In the genomic region with DNA sequence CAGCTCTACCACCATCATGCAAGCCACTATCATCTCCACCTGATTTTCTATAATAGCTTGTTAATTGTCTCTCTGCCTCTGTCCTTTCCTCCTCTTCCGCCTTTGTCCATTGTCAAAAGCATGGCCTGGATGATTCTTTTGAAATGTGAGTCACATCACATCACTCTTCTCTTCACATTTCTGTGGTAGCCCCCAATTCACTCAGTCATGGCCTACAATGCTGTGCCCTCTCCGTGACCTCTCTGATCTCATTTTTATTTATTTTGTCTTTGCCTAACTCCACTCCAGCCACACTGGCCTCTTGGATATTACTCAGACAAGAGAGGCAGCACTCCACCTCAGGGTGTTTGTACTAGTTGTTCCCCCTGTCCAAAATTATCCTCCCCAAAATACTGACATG, we compare ENCODE assay signal across 20 cellular contexts. TPM values are rescaled to one million over a fixed set of nuclear protein-coding genes. Genes with fewer than 3 reads are reported as not detected.
DNase-seq lines count a peak whose midpoint lies in the region; ATAC-seq, FAIRE-seq and TF ChIP-seq lines count a peak whose summit lies in the region.
"Had no signal": no experiment of that assay in that cellular context is flagged by ENCODE, and none has a peak within 500 bp of the region (broad histone marks: within the 10 kb centered on the region; RNA-seq: fewer than 3 reads in every experiment).

No MANE protein-coding gene starts in this region.

- POLR2A ChIA-PET in HepG2 (lab: Yijun Ruan, JAX), result interaction anchor here (0.9 kb wide), 1 partner anchor 15 kb away, joined by 3 read pairs; no protein-coding TSS in a partner anchor

- TF ChIP-seq EP300 in HepG2 (IDR thresholded peaks at IDR 0.05; ENCODE audit: low read depth in 2 of 2, low read length in 2 of 2) (no peak), HepG2 (CRISPR knock-in tag; IDR thresholded peaks at IDR 0.05; ENCODE audit: borderline replicate concordance) (no peak)

- CTCF ChIA-PET in HepG2 (lab: Yijun Ruan, JAX; ENCODE audit: low intra/inter-chr PET ratio, low total read pairs), result no interaction called here

- H2BK120ac ChIP-seq in mesenchymal stem cell (ENCODE audit: low read depth, low read length), result no peak overlapping the region

- H3K27me3 Mint-ChIP-seq in activated T-cell treated with anti-CD3 and anti-CD28 coated beads, Interleukin-2, amount 50 U/mL, for 72 hours (ENCODE audit: low read depth), result peaks cover 26% of the 10 kb centered on the region

- no peak overlapping the region for H3K4me2 ChIP-seq in HepG2 (ENCODE audit: low read depth, low read length)
- no peak overlapping the region for H3K4me2 ChIP-seq in mesenchymal stem cell (ENCODE audit: low read length, poor library complexity, severe bottlenecking)

- H3K23ac ChIP-seq in mesenchymal stem cell (ENCODE audit: low read length in 2 of 2), result no peak overlapping the region

- H3K79me1 ChIP-seq in mesenchymal stem cell (replicated peaks; ENCODE audit: low read length, poor library complexity, severe bottlenecking), result no peaks in the 10 kb centered on the region

- no peak overlapping the region for H4K91ac ChIP-seq in mesenchymal stem cell (ENCODE audit: low read length)

- DNase-seq in Caki2 (ENCODE audit: low read depth) (peak; percentile 12), RCC 7860 (ENCODE audit: low spot score) (peak; percentile 65), astrocyte of the spinal cord (ENCODE audit: low read depth, low spot score) (peak; percentile 3), HepG2 (ENCODE audit: low spot score) (no peak), mesenchymal stem cell (no peak), NCI-H510A treated with DMSO at 0.1 percent for 48 hours (lab: John Stamatoyannopoulos, UW) (no peak), heart right ventricle (no peak)
- DNase-seq in activated T-cell treated with anti-CD3 and anti-CD28 coated beads, Interleukin-2, amount 50 U/mL, for 72 hours, result no peak
- DNase-seq: C1 segment of cervical spinal cord, DMS53, GDM1, GOT3, HFFc6, KG1, NCI-H1105 treated with DMSO at 0.1 percent for 48 hours, NCI-H187 treated with DMSO at 0.1 percent for 48 hours, NCI-H2171, NCI-H510A, SIG-M5 had no signal

- no peak for ATAC-seq in HepG2
- ATAC-seq in activated T-cell treated with anti-CD3 and anti-CD28 coated beads, Interleukin-2, amount 50 U/mL, for 72 hours (replicated peaks in 1 of 2), result no peak
- no peak for ATAC-seq in heart right ventricle

- intact Hi-C loops in HepG2 (cut with micrococcal nuclease; ENCODE audit: unreplicated experiment), result no loop called here
- intact Hi-C loops in heart right ventricle (cut with DNase I), result no loop called here

- H3K4me3 Mint-ChIP-seq in activated T-cell treated with anti-CD3 and anti-CD28 coated beads, Interleukin-2, amount 50 U/mL, for 72 hours, result no peak overlapping the region
- H3K4me3 Mint-ChIP-seq: HFFc6 had no signal

- no peak overlapping the region for H3K9ac ChIP-seq in HepG2 (ENCODE audit: insufficient read depth, low read depth, low read length)
- H3K9ac ChIP-seq in mesenchymal stem cell (ENCODE audit: low read length), result no peak overlapping the region

- no peaks in the 10 kb centered on the region for H3K36me3 ChIP-seq in HepG2 (replicated peaks in 1 of 2; ENCODE audit: control insufficient read depth in 1 of 2, insufficient read depth in 2 of 2, low read length in 2 of 2)
- H3K36me3 ChIP-seq in mesenchymal stem cell (ENCODE audit: control insufficient read depth in 1 of 2, insufficient read depth in 2 of 2, low read depth in 1 of 2, low read length in 2 of 2), result no peaks in the 10 kb centered on the region
- no peaks in the 10 kb centered on the region for H3K36me3 ChIP-seq in heart right ventricle

- TF ChIP-seq CTCF in astrocyte of the spinal cord (IDR thresholded peaks at IDR 0.05; ENCODE audit: low read depth, low read length) (no peak), HepG2 (CRISPR knock-in tag; IDR thresholded peaks at IDR 0.05) (no peak), heart right ventricle (IDR thresholded peaks at IDR 0.05) (no peak)

- no peak for TF ChIP-seq RAD21 in HepG2 (CRISPR knock-in tag; IDR thresholded peaks at IDR 0.05)

- H3K9me3 Mint-ChIP-seq in activated T-cell treated with anti-CD3 and anti-CD28 coated beads, Interleukin-2, amount 50 U/mL, for 72 hours, result no peaks in the 10 kb centered on the region
- H3K9me3 Mint-ChIP-seq: HFFc6 had no signal

- H4K8ac ChIP-seq in mesenchymal stem cell (ENCODE audit: low read length), result no peak overlapping the region

- H3K4me1 Mint-ChIP-seq in activated T-cell treated with anti-CD3 and anti-CD28 coated beads, Interleukin-2, amount 50 U/mL, for 72 hours (ENCODE audit: low read depth), result no peaks in the 10 kb centered on the region

- no peak overlapping the region for H2AK5ac ChIP-seq in mesenchymal stem cell (ENCODE audit: low read length, severe bottlenecking)

- BruUV-seq in HepG2 (replicated peaks; lab: Mats Ljungman, UMichigan), result no TSS peak

- no peak overlapping the region for H3K18ac ChIP-seq in mesenchymal stem cell (ENCODE audit: low read depth in 1 of 2, low read length in 2 of 2)

- FAIRE-seq in RCC 7860 (lab: Jason Lieb, UNC) (peak; percentile 69), HepG2 (lab: Jason Lieb, UNC) (no peak)

- no peak overlapping the region for H3K14ac ChIP-seq in mesenchymal stem cell (ENCODE audit: low read length in 2 of 2)

- no peak overlapping the region for H2BK5ac ChIP-seq in mesenchymal stem cell (ENCODE audit: low read depth, low read length, poor library complexity, severe bottlenecking)

- H3K27ac Mint-ChIP-seq in activated T-cell treated with anti-CD3 and anti-CD28 coated beads, Interleukin-2, amount 50 U/mL, for 72 hours, result no peak overlapping the region
- H3K27ac Mint-ChIP-seq: HFFc6 had no signal

- WGBS in HepG2 (ENCODE audit: low lambda C conversion rate), result 86% methylated on average over 2 of the region's 2 CpGs
- 85% methylated on average over 2 of the region's 2 CpGs for WGBS in mesenchymal stem cell
- WGBS in heart right ventricle, 2 donors, result 89 to 91% methylated on average over 2 of the region's 2 CpGs

- H3K27me3 ChIP-seq in HepG2 (ENCODE audit: control insufficient read depth in 1 of 2, insufficient read depth in 2 of 2, low read length in 2 of 2) (no peaks in the 10 kb centered on the region), mesenchymal stem cell (ENCODE audit: control insufficient read depth in 1 of 2, insufficient read depth in 1 of 2, low read length in 2 of 2) (peaks cover 11 to 13% of the 10 kb centered on the region in 2 experiments), heart right ventricle (peaks cover 0 to 18% (median 0%) of the 10 kb centered on the region in 7 donors)

- H3K9me3 ChIP-seq in HepG2 (ENCODE audit: low read length), result no peaks in the 10 kb centered on the region
- no peaks in the 10 kb centered on the region for H3K9me3 ChIP-seq in mesenchymal stem cell (ENCODE audit: control insufficient read depth, low read length)
- no peaks in the 10 kb centered on the region for H3K9me3 ChIP-seq in heart right ventricle

- no peak overlapping the region for H2BK15ac ChIP-seq in mesenchymal stem cell (ENCODE audit: low read depth, poor library complexity, severe bottlenecking)

- no peak overlapping the region for H2BK12ac ChIP-seq in mesenchymal stem cell (ENCODE audit: low read length in 2 of 2)

- in situ Hi-C loops in Caki2 (cut with HindIII; ENCODE audit: low pct_unique_long_range_greater_than_20kb, low sequenced_read_pairs), result no loop called here
- in situ Hi-C loops in astrocyte of the spinal cord (cut with HindIII; ENCODE audit: low sequenced_read_pairs), result no loop called here
- in situ Hi-C loops in HepG2 (cut with HindIII; ENCODE audit: extremely low pct_ligation_motif_present, low pct_unique_long_range_greater_than_20kb), result no loop called here

- H2AFZ ChIP-seq in HepG2 (ENCODE audit: low read length), result no peak overlapping the region
- no peak overlapping the region for H2AFZ ChIP-seq in mesenchymal stem cell (ENCODE audit: low read depth, low read length)

- H3K27ac ChIP-seq in HepG2 (ENCODE audit: extremely low read length, insufficient read depth, low read length) (no peak overlapping the region), mesenchymal stem cell (ENCODE audit: low read length, poor library complexity, severe bottlenecking) (no peak overlapping the region), heart right ventricle (no peak overlapping the region)

- H3K4me3 ChIP-seq in astrocyte of the spinal cord (ENCODE audit: low read depth, low read length), result no peak overlapping the region
- no peak overlapping the region for H3K4me3 ChIP-seq in HepG2 (replicated peaks in 1 of 3; ENCODE audit: insufficient read depth in 1 of 3, low read depth in 2 of 3, low read length in 3 of 3)
- H3K4me3 ChIP-seq in mesenchymal stem cell (ENCODE audit: insufficient read depth in 1 of 2, low read depth in 1 of 2, low read length in 2 of 2), result no peak overlapping the region
- no peak overlapping the region for H3K4me3 ChIP-seq in heart right ventricle

- no peak for TF ChIP-seq POLR2A in HepG2 (IDR thresholded peaks at IDR 0.05; ENCODE audit: insufficient read depth in 1 of 2, low read depth in 2 of 2, low read length in 2 of 2)

- H3K4ac ChIP-seq in mesenchymal stem cell (ENCODE audit: low read depth in 1 of 2, low read length in 2 of 2), result no peak overlapping the region

- H4K20me1 ChIP-seq in HepG2 (ENCODE audit: insufficient read depth, low read length), result no peaks in the 10 kb centered on the region

- H3K36me3 Mint-ChIP-seq in activated T-cell treated with anti-CD3 and anti-CD28 coated beads, Interleukin-2, amount 50 U/mL, for 72 hours (ENCODE audit: insufficient read depth in 2 of 2), result no peaks in the 10 kb centered on the region

- no peaks in the 10 kb centered on the region for H3K79me2 ChIP-seq in HepG2 (ENCODE audit: insufficient read depth, low read length)

- H3K4me1 ChIP-seq in HepG2 (ENCODE audit: insufficient read depth, low read length) (peaks cover 58% of the 10 kb centered on the region), mesenchymal stem cell (ENCODE audit: control insufficient read depth, insufficient read depth, low read depth, low read length) (peaks cover 4% of the 10 kb centered on the region), heart right ventricle (peaks cover 0 to 5% (median under 1%) of the 10 kb centered on the region in 9 donors)

RNA-seq across cellular contexts. Expression of a gene that starts 4.9 kb away (rescaled TPM):
- total RNA-seq in Caki2 (2014; rRNA removed; shearing (Covaris generic); ENCODE audit: low replicate concordance), result 0.03 TPM in 1 of 2 replicates, not detected in the other
- total RNA-seq in HepG2 (2016; rRNA removed; fragmentation: Illumina TruSeq; extraction: Trizol), result 10.8 and 32.4 TPM in 2 replicates
- total RNA-seq in HepG2 (2016; cell fraction: cytosol; rRNA removed; fragmentation: Illumina TruSeq; extraction: Trizol; ENCODE audit: low read depth), result 9.0 and 9.2 TPM in 2 replicates
- 9.9 and 29.3 TPM in 2 replicates for total RNA-seq in HepG2 (2016; cell fraction: insoluble cytoplasmic fraction; rRNA removed; fragmentation: Illumina TruSeq; extraction: Trizol)
- 7.7 and 8.5 TPM in 2 replicates for total RNA-seq in HepG2 (2016; cell fraction: membrane; rRNA removed; fragmentation: Illumina TruSeq; extraction: Trizol)
- total RNA-seq in HepG2 (2016; cell fraction: nucleus; rRNA removed; fragmentation: Illumina TruSeq; extraction: Trizol), result 62.5 and 66.2 TPM in 2 replicates
- polyA plus RNA-seq in HepG2 (2011; rRNA removed), result 18.0 and 20.8 TPM in 2 replicates
- polyA plus RNA-seq in HepG2 (2011; cell fraction: cytosol; rRNA removed), result 12.2 and 13.6 TPM in 2 replicates
- polyA plus RNA-seq in HepG2 (2011; cell fraction: nucleus; rRNA removed), result 26.5 and 32.9 TPM in 2 replicates
- 15.0 and 18.7 TPM in 2 replicates for polyA plus RNA-seq in HepG2 (2012)
- 2.1 TPM in 2 replicates for polyA plus RNA-seq in HepG2 (2016; cell fraction: cytosol; fragmentation: Illumina TruSeq; extraction: Trizol; ENCODE audit: low read depth)
- 7.5 and 9.1 TPM in 2 replicates for polyA plus RNA-seq in HepG2 (2016; cell fraction: insoluble cytoplasmic fraction; fragmentation: Illumina TruSeq; extraction: Trizol; ENCODE audit: low read depth)
- polyA plus RNA-seq in HepG2 (2016; cell fraction: membrane; fragmentation: Illumina TruSeq; extraction: Trizol; ENCODE audit: low read depth), result 3.6 and 5.2 TPM in 2 replicates
- 34.8 and 50.0 TPM in 2 replicates for polyA plus RNA-seq in HepG2 (2016; cell fraction: nucleus; fragmentation: Illumina TruSeq; extraction: Trizol; ENCODE audit: insufficient read depth, low read depth)
- 17.4 TPM in 1 of 2 replicates, not detected in the other for polyA minus RNA-seq in HepG2 (2011; rRNA and poly(A)+ RNA removed; ENCODE audit: low replicate concordance)
- 12.0 and 22.4 TPM in 2 replicates for polyA minus RNA-seq in HepG2 (2011; cell fraction: cytosol; rRNA and poly(A)+ RNA removed)
- polyA minus RNA-seq in HepG2 (2011; cell fraction: nucleus; rRNA and poly(A)+ RNA removed), result 124 and 138 TPM in 2 replicates
- polyA plus RNA-seq in mesenchymal stem cell (2013, experiment 1 of 2), result 0.07 TPM
- 0.11 TPM for polyA plus RNA-seq in mesenchymal stem cell (2013, experiment 2 of 2)
- under 1 TPM; 0.07 to 0.69 TPM for total RNA-seq in activated T-cell treated with anti-CD3 and anti-CD28 coated beads, Interleukin-2, amount 50 U/mL, for 72 hours
- 10 to 100 TPM in 1 of 10 donors, 1 to 10 TPM in 9; 5.0 to 11.0 (median 6.8) TPM for total RNA-seq in heart right ventricle
- 10 to 100 TPM in 1 of 2 donors, 1 to 10 TPM in 1; 1.2 to 14.4 TPM for polyA plus RNA-seq in heart right ventricle
- total RNA-seq: A172 had no signal

Comparison
In these comparisons a context has a peak if more than half of its experiments do, and no peak if none do; other contexts are left out.
1. DNase-seq: peak in Caki2 (single experiment), RCC 7860 (single experiment) and astrocyte of the spinal cord (single experiment); none in HepG2 (single experiment), mesenchymal stem cell (single experiment), activated T-cell treated with anti-CD3 and anti-CD28 coated beads, Interleukin-2, amount 50 U/mL, for 72 hours (0 of 2), NCI-H510A treated with DMSO at 0.1 percent for 48 hours (single experiment) and heart right ventricle (0 of 2).